8 cellular contexts compared by ENCODE assay signal in genomic region chr10:3538850-3539531, GRCh38.
A peak's percentile ranks its signal among the peaks of the same experiment; 100 is the strongest.
DNase-seq lines count a peak whose midpoint lies in the region; ATAC-seq and TF ChIP-seq lines count a peak whose summit lies in the region.

No MANE protein-coding gene starts in this region.

- H3K9me3 ChIP-seq in osteoblast (ENCODE audit: low read depth, low read length) = no peaks in the 10 kb centered on the region

- H3K79me2 ChIP-seq in osteoblast (ENCODE audit: insufficient read depth, low read length) = no peaks in the 10 kb centered on the region

- H2AFZ ChIP-seq in osteoblast (ENCODE audit: low read length) = peak overlapping the region; percentile 55

- H3K4me3 ChIP-seq in epithelial cell of esophagus (ENCODE audit: low read length) = no peak overlapping the region
- H3K4me3 ChIP-seq in osteoblast (ENCODE audit: insufficient read depth, low read length) = peak overlapping the region; percentile 32

- no peak for ATAC-seq in HG03520 (IDR thresholded peaks at IDR 0.05; ENCODE audit: unreplicated experiment)

- peak overlapping the region; percentile 76 for H3K27ac ChIP-seq in osteoblast (ENCODE audit: low read depth, low read length)

- TF ChIP-seq CTCF in epithelial cell of esophagus (IDR thresholded peaks at IDR 0.05; ENCODE audit: insufficient read depth, low read depth, low read length, missing control alignments) (no peak), osteoblast (IDR thresholded peaks at IDR 0.05; ENCODE audit: extremely low read depth, low read depth, low read length) (no peak), GM20000 (IDR thresholded peaks at IDR 0.05; ENCODE audit: extremely low read depth, missing control alignments) (no peak)

- no peaks in the 10 kb centered on the region for H4K20me1 ChIP-seq in osteoblast (ENCODE audit: insufficient read depth, low read length)

- H3K27me3 ChIP-seq in osteoblast (ENCODE audit: insufficient read depth, low read length) = no peaks in the 10 kb centered on the region

- DNase-seq in DMS153 (lab: John Stamatoyannopoulos, UW) = peak; percentile 52
- DNase-seq in NCI-H146 treated with DMSO at 0.1 percent for 48 hours (lab: John Stamatoyannopoulos, UW; ENCODE audit: unreplicated experiment) = peak; percentile 59
- peak; percentile 93 for DNase-seq in epithelial cell of esophagus (ENCODE audit: low read depth)
- peak; percentile 96 for DNase-seq in osteoblast (ENCODE audit: insufficient read length, low spot score, missing footprints)
- DNase-seq in NOMO-1 (lab: John Stamatoyannopoulos, UW; ENCODE audit: unreplicated experiment in 2 of 2) = no peak
- DNase-seq in GM20000 (ENCODE audit: low spot score) = no peak
- no peak for DNase-seq in cerebellum (ENCODE audit: low spot score)

- H3K4me1 ChIP-seq in osteoblast (ENCODE audit: insufficient read depth, low read length) = peaks cover 32% of the 10 kb centered on the region

- H3K36me3 ChIP-seq in osteoblast (ENCODE audit: insufficient read depth, low read length) = no peaks in the 10 kb centered on the region

- H3K4me2 ChIP-seq in osteoblast (ENCODE audit: insufficient read depth, low read length) = peak overlapping the region; percentile 63

Comparison
In these comparisons a context has a peak if more than half of its experiments do, and no peak if none do; other contexts are left out.
1. DNase-seq: peak in DMS153 (single experiment), NCI-H146 treated with DMSO at 0.1 percent for 48 hours (single experiment), epithelial cell of esophagus (single experiment) and osteoblast (single experiment); none in NOMO-1 (0 of 2), GM20000 (single experiment) and cerebellum (single experiment).